Comparison of ENCODE assay signal across 29 cellular contexts in genomic region chr4:137543650-137544049, GRCh38. TPM values are rescaled to one million over a fixed set of nuclear protein-coding genes. Genes with fewer than 3 reads are reported as not detected.
DNase-seq lines count a peak whose midpoint lies in the region; ATAC-seq and TF ChIP-seq lines count a peak whose summit lies in the region.
"Had no signal": no experiment of that assay in that cellular context is flagged by ENCODE, and none has a peak within 500 bp of the region (broad histone marks: within the 10 kb centered on the region; RNA-seq: fewer than 3 reads in every experiment).

No MANE protein-coding gene starts in this region.

- no peak for TF ChIP-seq POLR2A in transverse colon (IDR thresholded peaks at IDR 0.05)

- intact Hi-C loops in transverse colon (cut with DNase I; ENCODE audit: low total_unique reads), result no loop called here

- H3K36me3 ChIP-seq in HUES64 (ENCODE audit: insufficient read depth, low read length) (no peaks in the 10 kb centered on the region), ectodermal cell (ENCODE audit: control insufficient read depth, insufficient read depth, low read length) (no peaks in the 10 kb centered on the region), transverse colon (no peaks in the 10 kb centered on the region)
- H3K36me3 ChIP-seq: BLaER1, gastrocnemius medialis, HAP-1, ovary had no signal

- H3K9ac ChIP-seq in HUES64 (ENCODE audit: low read depth, low read length), result no peak overlapping the region
- H3K9ac ChIP-seq: BLaER1 had no signal

- H3K27ac ChIP-seq in HUES64 (ENCODE audit: low read depth, low read length), result peak overlapping the region; percentile 92
- peak overlapping the region; percentile 79 for H3K27ac ChIP-seq in ectodermal cell (ENCODE audit: insufficient read depth, low read depth, low read length, poor library complexity, severe bottlenecking)
- H3K27ac ChIP-seq in transverse colon, result peak overlapping the region; percentile 28 to 63 (median 56)
- H3K27ac ChIP-seq: BLaER1, ovary had no signal

- in situ Hi-C loops in transverse colon (cut with MboI; ENCODE audit: low pct_ligation_motif_present in 1 of 4, low pct_unique_long_range_greater_than_20kb in 1 of 4, low sequenced_read_pairs in 3 of 4), result loop anchor here in 1 of 4 donors (10.0 kb wide), 1 partner anchor 161 kb away; no protein-coding TSS in a partner anchor

- no peak for DNase-seq in neural crest cell (ENCODE audit: low read depth, low spot score)
- no peak for DNase-seq in transverse colon
- DNase-seq in COLO829 (ENCODE audit: low spot score), result no peak
- DNase-seq in activated CD4-positive, alpha-beta memory T cell treated with anti-CD3 and anti-CD28 coated beads, Interleukin-2, amount 10 ng/mL, durations not matched to agents 7 days and 5 days, result no peak
- DNase-seq: activated CD4-positive, alpha-beta T cell treated with anti-CD3 and anti-CD28 coated beads for 36 hours; amygdala; gastrocnemius medialis; hypothalamus; Kasumi-1; midbrain; naive thymus-derived CD4-positive, alpha-beta T cell; NCI-H1417 treated with DMSO at 0.1 percent for 48 hours; NCI-H2029 treated with DMSO at 0.1 percent for 48 hours; NCI-H2227 treated with DMSO at 0.1 percent for 48 hours; NCI-H526; OCI-M1; ovary; small intestine; stimulated activated CD4-positive, alpha-beta T cell treated with anti-CD3 and anti-CD28 coated beads, Interleukin-1b, Interleukin-23, amount 100 ng/mL, for 48 hours; T-helper 17 cell had no signal

- H3K27me3 Mint-ChIP-seq in neural crest cell (ENCODE audit: low read depth), result no peaks in the 10 kb centered on the region
- H3K27me3 Mint-ChIP-seq in activated CD4-positive, alpha-beta memory T cell treated with anti-CD3 and anti-CD28 coated beads, Interleukin-2, amount 10 ng/mL, durations not matched to agents 7 days and 5 days, result no peaks in the 10 kb centered on the region
- H3K27me3 Mint-ChIP-seq: activated CD4-positive, alpha-beta T cell treated with anti-CD3 and anti-CD28 coated beads for 36 hours; activated naive CD4-positive, alpha-beta T cell treated with anti-CD3 and anti-CD28 coated beads, Interleukin-2, amount 50 U/mL, for 24 hours; activated T-helper 17 cell treated with anti-CD3 and anti-CD28 coated beads, Interleukin-2, amount 50 U/mL, for 72 hours; naive thymus-derived CD4-positive, alpha-beta T cell; stimulated activated naive CD8-positive, alpha-beta T cell treated with anti-CD3 and anti-CD28 coated beads, Interleukin-15, Interleukin-2, amounts not matched to agents 100 ng/mL and 50 ng/mL, for 24 hours; T-helper 17 cell had no signal

- H3K9me3 Mint-ChIP-seq in neural crest cell, result no peaks in the 10 kb centered on the region
- no peaks in the 10 kb centered on the region for H3K9me3 Mint-ChIP-seq in activated CD4-positive, alpha-beta memory T cell treated with anti-CD3 and anti-CD28 coated beads, Interleukin-2, amount 10 ng/mL, durations not matched to agents 7 days and 5 days
- H3K9me3 Mint-ChIP-seq: activated naive CD4-positive, alpha-beta T cell treated with anti-CD3 and anti-CD28 coated beads, Interleukin-2, amount 50 U/mL, for 24 hours; activated T-helper 17 cell treated with anti-CD3 and anti-CD28 coated beads, Interleukin-2, amount 50 U/mL, for 72 hours had no signal

- POLR2A ChIA-PET in activated CD4-positive, alpha-beta memory T cell treated with anti-CD3 and anti-CD28 coated beads, Interleukin-2, amount 10 ng/mL, durations not matched to agents 7 days and 5 days (lab: Charles Lee), result no interaction called here

- TF ChIP-seq EP300 in transverse colon (IDR thresholded peaks at IDR 0.05; ENCODE audit: low read depth), result no peak

- H3K36me3 Mint-ChIP-seq in neural crest cell (ENCODE audit: low read depth), result no peaks in the 10 kb centered on the region
- H3K36me3 Mint-ChIP-seq in activated CD4-positive, alpha-beta memory T cell treated with anti-CD3 and anti-CD28 coated beads, Interleukin-2, amount 10 ng/mL, durations not matched to agents 7 days and 5 days (ENCODE audit: low read depth), result no peaks in the 10 kb centered on the region
- H3K36me3 Mint-ChIP-seq: activated naive CD4-positive, alpha-beta T cell treated with anti-CD3 and anti-CD28 coated beads, Interleukin-2, amount 50 U/mL, for 24 hours; naive thymus-derived CD4-positive, alpha-beta T cell had no signal

- TF ChIP-seq CTCF in neural crest cell (conservative IDR thresholded peaks at IDR 0.05) (no peak), transverse colon (IDR thresholded peaks at IDR 0.05) (no peak)

- CTCF ChIA-PET in activated CD4-positive, alpha-beta memory T cell treated with anti-CD3 and anti-CD28 coated beads, Interleukin-2, amount 10 ng/mL, durations not matched to agents 7 days and 5 days (lab: Charles Lee), result no interaction called here

- H3K9me3 ChIP-seq in HUES64 (ENCODE audit: insufficient read depth, low read depth, low read length) (no peaks in the 10 kb centered on the region), ectodermal cell (ENCODE audit: control insufficient read depth, low read length) (no peaks in the 10 kb centered on the region), transverse colon (no peaks in the 10 kb centered on the region)
- H3K9me3 ChIP-seq: BLaER1, gastrocnemius medialis, HAP-1, ovary had no signal

- H3K4me1 ChIP-seq in HUES64 (ENCODE audit: insufficient read depth, low read length) (peaks cover 62% of the 10 kb centered on the region), ectodermal cell (ENCODE audit: control insufficient read depth, insufficient read depth, low read length) (peaks cover 49% of the 10 kb centered on the region), transverse colon (peaks cover 0 to 3% (median 0%) of the 10 kb centered on the region in 4 donors)
- H3K4me1 ChIP-seq: BLaER1 had no signal

- H3K4me3 ChIP-seq in HUES64 (ENCODE audit: low read length), result no peak overlapping the region
- H3K4me3 ChIP-seq in ectodermal cell (ENCODE audit: insufficient read depth, low read depth, low read length), result no peak overlapping the region
- no peak overlapping the region for H3K4me3 ChIP-seq in transverse colon
- H3K4me3 ChIP-seq: BLaER1, gastrocnemius medialis, HAP-1, ovary had no signal

- no peaks in the 10 kb centered on the region for H3K27me3 ChIP-seq in HUES64 (ENCODE audit: insufficient read depth, low read length)
- H3K27me3 ChIP-seq in ectodermal cell (ENCODE audit: control insufficient read depth, insufficient read depth, low read length, poor library complexity, severe bottlenecking), result no peaks in the 10 kb centered on the region
- H3K27me3 ChIP-seq in transverse colon, result no peaks in the 10 kb centered on the region
- H3K27me3 ChIP-seq: BLaER1, gastrocnemius medialis, ovary had no signal

- no peak for ATAC-seq in GM19452 (IDR thresholded peaks at IDR 0.05; ENCODE audit: unreplicated experiment)
- ATAC-seq: activated CD4-positive, alpha-beta T cell treated with anti-CD3 and anti-CD28 coated beads for 36 hours; activated T-helper 17 cell treated with anti-CD3 and anti-CD28 coated beads, Interleukin-2, amount 50 U/mL, for 72 hours; gastrocnemius medialis; left lobe of liver; naive thymus-derived CD4-positive, alpha-beta T cell; T-helper 17 cell had no signal

- peak overlapping the region; percentile 71 for H3K4me3 Mint-ChIP-seq in neural crest cell
- H3K4me3 Mint-ChIP-seq in activated CD4-positive, alpha-beta memory T cell treated with anti-CD3 and anti-CD28 coated beads, Interleukin-2, amount 10 ng/mL, durations not matched to agents 7 days and 5 days, result no peak overlapping the region
- H3K4me3 Mint-ChIP-seq: activated CD4-positive, alpha-beta T cell treated with anti-CD3 and anti-CD28 coated beads for 36 hours; activated naive CD4-positive, alpha-beta T cell treated with anti-CD3 and anti-CD28 coated beads, Interleukin-2, amount 50 U/mL, for 24 hours; activated T-helper 17 cell treated with anti-CD3 and anti-CD28 coated beads, Interleukin-2, amount 50 U/mL, for 72 hours; naive thymus-derived CD4-positive, alpha-beta T cell; stimulated activated naive CD8-positive, alpha-beta T cell treated with anti-CD3 and anti-CD28 coated beads, Interleukin-15, Interleukin-2, amounts not matched to agents 100 ng/mL and 50 ng/mL, for 24 hours; T-helper 17 cell had no signal

- 23% methylated on average over 3 of the region's 3 CpGs for WGBS in HUES64
- 27 to 35% methylated on average over 2 to 3 of the region's 3 CpGs for WGBS in ectodermal cell, 2 experiments
- WGBS in transverse colon (ENCODE audit: low coverage in 1 of 2), 2 donors, result 49 to 61% methylated on average over 3 of the region's 3 CpGs

- H3K27ac Mint-ChIP-seq in neural crest cell (ENCODE audit: unreplicated experiment), result peak overlapping the region; percentile 96
- H3K27ac Mint-ChIP-seq in activated CD4-positive, alpha-beta memory T cell treated with anti-CD3 and anti-CD28 coated beads, Interleukin-2, amount 10 ng/mL, durations not matched to agents 7 days and 5 days, result no peak overlapping the region
- H3K27ac Mint-ChIP-seq: activated CD4-positive, alpha-beta T cell treated with anti-CD3 and anti-CD28 coated beads for 36 hours; activated naive CD4-positive, alpha-beta T cell treated with anti-CD3 and anti-CD28 coated beads, Interleukin-2, amount 50 U/mL, for 24 hours; activated T-helper 17 cell treated with anti-CD3 and anti-CD28 coated beads, Interleukin-2, amount 50 U/mL, for 72 hours; naive thymus-derived CD4-positive, alpha-beta T cell; stimulated activated naive CD8-positive, alpha-beta T cell treated with anti-CD3 and anti-CD28 coated beads, Interleukin-15, Interleukin-2, amounts not matched to agents 100 ng/mL and 50 ng/mL, for 24 hours; T-helper 17 cell had no signal

- H3K4me1 Mint-ChIP-seq in neural crest cell, result peaks cover 46% of the 10 kb centered on the region
- H3K4me1 Mint-ChIP-seq in activated CD4-positive, alpha-beta memory T cell treated with anti-CD3 and anti-CD28 coated beads, Interleukin-2, amount 10 ng/mL, durations not matched to agents 7 days and 5 days, result no peaks in the 10 kb centered on the region
- H3K4me1 Mint-ChIP-seq: activated CD4-positive, alpha-beta T cell treated with anti-CD3 and anti-CD28 coated beads for 36 hours; activated naive CD4-positive, alpha-beta T cell treated with anti-CD3 and anti-CD28 coated beads, Interleukin-2, amount 50 U/mL, for 24 hours; activated T-helper 17 cell treated with anti-CD3 and anti-CD28 coated beads, Interleukin-2, amount 50 U/mL, for 72 hours; T-helper 17 cell had no signal

RNA-seq across cellular contexts. Expression of gene PCDH18, which starts 11.4 kb away (rescaled TPM):
- polyA plus RNA-seq in HUES64 (2013, experiment 1 of 2), result 32.4 TPM
- polyA plus RNA-seq in HUES64 (2013, experiment 2 of 2), result 40.0 TPM
- polyA plus RNA-seq in ectodermal cell (2013, experiment 1 of 4), result 180 TPM
- 189 TPM for polyA plus RNA-seq in ectodermal cell (2013, experiment 2 of 4)
- polyA plus RNA-seq in ectodermal cell (2013, experiment 3 of 4), result 144 TPM
- 156 TPM for polyA plus RNA-seq in ectodermal cell (2013, experiment 4 of 4)
- total RNA-seq in neural crest cell (65.7 and 67.4 TPM in 2 replicates), transverse colon (10 to 100 TPM; 10.6 to 27.1 (median 20.8) TPM)
- total RNA-seq in activated CD4-positive, alpha-beta memory T cell treated with anti-CD3 and anti-CD28 coated beads, Interleukin-2, amount 10 ng/mL, durations not matched to agents 7 days and 5 days, result under 1 TPM; 0.18 to 0.38 TPM
- total RNA-seq: activated CD4-positive, alpha-beta T cell treated with anti-CD3 and anti-CD28 coated beads for 36 hours; activated T-helper 17 cell treated with anti-CD3 and anti-CD28 coated beads, Interleukin-2, amount 50 U/mL, for 72 hours had no signal

Comparison
In these comparisons a context has a peak if more than half of its experiments do, and no peak if none do; other contexts are left out.
1. RNA of gene PCDH18, which starts 11.4 kb away (total RNA-seq): 65.7 to 67.4 TPM in neural crest cell and 10.6 to 27.1 TPM in transverse colon; 0.18 to 0.38 TPM in activated CD4-positive, alpha-beta memory T cell treated with anti-CD3 and anti-CD28 coated beads, Interleukin-2, amount 10 ng/mL, durations not matched to agents 7 days and 5 days; every median in the first group is over 4 times any median in the second.
2. Peak in every context shown above with its lines, with median percentiles within 50 percentile points of each other: H3K27ac ChIP-seq.